ENCODE assay signal across 15 cellular contexts in the genomic region with DNA sequence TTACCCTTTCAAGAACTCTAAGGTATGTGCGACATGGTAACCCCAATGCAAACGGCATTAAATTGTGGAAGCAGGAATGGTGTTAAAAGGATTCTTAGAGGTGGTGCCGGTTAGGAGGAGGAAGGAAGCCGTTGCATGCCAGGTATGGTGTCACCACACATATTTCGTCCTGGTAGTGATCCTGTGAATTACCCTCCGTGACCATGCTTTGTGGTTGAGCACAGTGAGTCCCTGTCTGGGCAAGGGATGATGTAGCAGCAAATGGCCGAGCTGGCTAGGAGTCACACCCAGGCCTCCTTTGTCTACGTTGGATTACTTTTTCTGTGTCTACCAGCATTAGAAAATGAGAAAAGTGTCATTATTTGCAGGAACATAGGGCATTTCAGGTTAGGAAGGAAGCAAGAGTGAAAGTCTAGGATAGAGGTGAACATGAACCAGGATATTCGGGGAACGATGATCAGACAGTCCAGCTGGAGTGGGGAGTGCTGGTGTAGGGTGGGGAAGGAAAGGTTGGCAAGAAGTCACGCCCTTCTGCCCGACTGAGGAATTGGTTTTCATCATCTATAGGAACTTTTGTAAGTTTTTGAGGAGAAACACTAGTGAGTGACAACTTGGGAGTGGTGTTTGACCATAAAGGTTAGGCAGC.
DNase-seq lines count a peak whose midpoint lies in the region; ATAC-seq and TF ChIP-seq lines count a peak whose summit lies in the region.
"Had no signal": no experiment of that assay in that cellular context is flagged by ENCODE, and none has a peak within 500 bp of the region (broad histone marks: within the 10 kb centered on the region; RNA-seq: fewer than 3 reads in every experiment).

No MANE protein-coding gene starts in this region.

- H3K36me3 ChIP-seq in DOHH2 (ENCODE audit: control insufficient read depth, low read length) = no peaks in the 10 kb centered on the region
- H3K36me3 ChIP-seq: ovary had no signal

- no peak for DNase-seq in CD4-positive, alpha-beta T cell
- no peak for DNase-seq in activated CD4-positive, alpha-beta memory T cell treated with anti-CD3 and anti-CD28 coated beads, Interleukin-2, amount 10 ng/mL, durations not matched to agents 7 days and 5 days
- DNase-seq in left lobe of liver (ENCODE audit: low spot score) = no peak
- no peak for DNase-seq in central memory CD4-positive, alpha-beta T cell
- no peak for DNase-seq in NCI-H1048 (lab: John Stamatoyannopoulos, UW)
- DNase-seq: amniotic stem cell; DMS79; midbrain; NCI-H1417 treated with DMSO at 0.1 percent for 48 hours; NK-92 treated with Interleukin-12 subunit alpha and Interleukin-12 subunit beta, amount 100 ng/mL, for 24 hours; ovary; SIG-M5 had no signal

- H3K9me3 Mint-ChIP-seq in CD4-positive, alpha-beta T cell = no peaks in the 10 kb centered on the region
- H3K9me3 Mint-ChIP-seq in activated CD4-positive, alpha-beta memory T cell treated with anti-CD3 and anti-CD28 coated beads, Interleukin-2, amount 10 ng/mL, durations not matched to agents 7 days and 5 days = no peaks in the 10 kb centered on the region

- no peaks in the 10 kb centered on the region for H3K27me3 Mint-ChIP-seq in CD4-positive, alpha-beta T cell
- no peaks in the 10 kb centered on the region for H3K27me3 Mint-ChIP-seq in activated CD4-positive, alpha-beta memory T cell treated with anti-CD3 and anti-CD28 coated beads, Interleukin-2, amount 10 ng/mL, durations not matched to agents 7 days and 5 days

- no peak overlapping the region for H3K27ac ChIP-seq in CD4-positive, alpha-beta T cell (ENCODE audit: low read depth, low read length)
- no peak overlapping the region for H3K27ac ChIP-seq in DOHH2 (ENCODE audit: low read depth, low read length)
- H3K27ac ChIP-seq: ovary had no signal

- H3K9me3 ChIP-seq in CD4-positive, alpha-beta T cell (ENCODE audit: control insufficient read depth, low read length) = no peaks in the 10 kb centered on the region
- no peaks in the 10 kb centered on the region for H3K9me3 ChIP-seq in DOHH2 (ENCODE audit: control insufficient read depth, insufficient read depth, low read length)
- H3K9me3 ChIP-seq: ovary had no signal

- H3K27me3 ChIP-seq in CD4-positive, alpha-beta T cell (ENCODE audit: control insufficient read depth, insufficient read depth, low read length) = no peaks in the 10 kb centered on the region
- H3K27me3 ChIP-seq in DOHH2 (ENCODE audit: control insufficient read depth, low read length) = no peaks in the 10 kb centered on the region
- H3K27me3 ChIP-seq: ovary had no signal

- H3K4me3 ChIP-seq in DOHH2 (ENCODE audit: low read length) = no peak overlapping the region
- H3K4me3 ChIP-seq: ovary had no signal

- H3K4me2 ChIP-seq in DOHH2 (ENCODE audit: low read length) = peak overlapping the region; percentile 15; the same call in 1 of the 2 replicates

- peak; percentile 6 for ATAC-seq in CD4-positive, alpha-beta T cell (ENCODE audit: poor library complexity)
- ATAC-seq in left lobe of liver (peak; percentile 17), GM19351 (IDR thresholded peaks at IDR 0.05; ENCODE audit: unreplicated experiment) (no peak), HG02970 (IDR thresholded peaks at IDR 0.05; ENCODE audit: low FRiP score, unreplicated experiment) (no peak)

- no peaks in the 10 kb centered on the region for H3K9me2 ChIP-seq in DOHH2 (replicated peaks; ENCODE audit: control insufficient read depth, low read length)

- intact Hi-C loops in CD4-positive, alpha-beta T cell (cut with DNase I, micrococcal nuclease) = loop anchor here (1.0 to 10.0 kb wide), 8 partner anchors 54 to 249 kb away; no protein-coding TSS in a partner anchor

- POLR2A ChIA-PET in CD4-positive, alpha-beta T cell (lab: Charles Lee) = interaction anchor here (1.0 kb wide), 1 partner anchor 170 kb away, joined by 3 read pairs; no protein-coding TSS in a partner anchor
- POLR2A ChIA-PET in activated CD4-positive, alpha-beta memory T cell treated with anti-CD3 and anti-CD28 coated beads, Interleukin-2, amount 10 ng/mL, durations not matched to agents 7 days and 5 days (lab: Charles Lee) = no interaction called here

- peak overlapping the region; percentile 43 for H3K4me3 Mint-ChIP-seq in CD4-positive, alpha-beta T cell
- peak overlapping the region; percentile 60 for H3K4me3 Mint-ChIP-seq in activated CD4-positive, alpha-beta memory T cell treated with anti-CD3 and anti-CD28 coated beads, Interleukin-2, amount 10 ng/mL, durations not matched to agents 7 days and 5 days

- H3K4me1 ChIP-seq in DOHH2 (ENCODE audit: control insufficient read depth, low read length) = peaks cover 26% of the 10 kb centered on the region

- no peak for TF ChIP-seq CTCF in CD4-positive, alpha-beta T cell (IDR thresholded peaks at IDR 0.05)
- TF ChIP-seq CTCF in DOHH2 (IDR thresholded peaks at IDR 0.05; ENCODE audit: low read depth, low read length, poor library complexity, severe bottlenecking) = no peak

- peaks cover 4% of the 10 kb centered on the region for H3K36me3 Mint-ChIP-seq in CD4-positive, alpha-beta T cell (ENCODE audit: low read depth)
- H3K36me3 Mint-ChIP-seq in activated CD4-positive, alpha-beta memory T cell treated with anti-CD3 and anti-CD28 coated beads, Interleukin-2, amount 10 ng/mL, durations not matched to agents 7 days and 5 days (ENCODE audit: low read depth) = peaks cover 20% of the 10 kb centered on the region

- H3K79me2 ChIP-seq in DOHH2 (ENCODE audit: control insufficient read depth, low read length) = 0 out of 2 replicates have a peak, but pooled peaks cover 2% of the 10 kb centered on the region

- H3F3A ChIP-seq in DOHH2 (ENCODE audit: control insufficient read depth, insufficient read depth) = no peaks in the 10 kb centered on the region

- peak overlapping the region; percentile 59 for H3K27ac Mint-ChIP-seq in CD4-positive, alpha-beta T cell
- peak overlapping the region; percentile 84 for H3K27ac Mint-ChIP-seq in activated CD4-positive, alpha-beta memory T cell treated with anti-CD3 and anti-CD28 coated beads, Interleukin-2, amount 10 ng/mL, durations not matched to agents 7 days and 5 days

- peaks cover 82% of the 10 kb centered on the region for H3K4me1 Mint-ChIP-seq in CD4-positive, alpha-beta T cell (ENCODE audit: low read depth)
- peaks cover 69% of the 10 kb centered on the region for H3K4me1 Mint-ChIP-seq in activated CD4-positive, alpha-beta memory T cell treated with anti-CD3 and anti-CD28 coated beads, Interleukin-2, amount 10 ng/mL, durations not matched to agents 7 days and 5 days

- no peaks in the 10 kb centered on the region for H4K20me1 ChIP-seq in DOHH2 (ENCODE audit: control insufficient read depth, insufficient read depth, low read depth, low read length)

- CTCF ChIA-PET in CD4-positive, alpha-beta T cell (lab: Charles Lee) = interaction anchor here (0.6 to 1.7 kb wide), 2 partner anchors 91 to 171 kb away, joined by 3 read pairs; no protein-coding TSS in a partner anchor
- CTCF ChIA-PET in activated CD4-positive, alpha-beta memory T cell treated with anti-CD3 and anti-CD28 coated beads, Interleukin-2, amount 10 ng/mL, durations not matched to agents 7 days and 5 days (lab: Charles Lee) = interaction anchor here (1.7 kb wide), 2 partner anchors 23 to 170 kb away, joined by 3 to 7 read pairs; no protein-coding TSS in a partner anchor

Comparison
In these comparisons a context has a peak if more than half of its experiments do, and no peak if none do; other contexts are left out.
1. ATAC-seq: peak in CD4-positive, alpha-beta T cell (single experiment) and left lobe of liver (single experiment); none in GM19351 (single experiment) and HG02970 (single experiment).